ENCODE assay signal across 21 cellular contexts in the genomic region with DNA sequence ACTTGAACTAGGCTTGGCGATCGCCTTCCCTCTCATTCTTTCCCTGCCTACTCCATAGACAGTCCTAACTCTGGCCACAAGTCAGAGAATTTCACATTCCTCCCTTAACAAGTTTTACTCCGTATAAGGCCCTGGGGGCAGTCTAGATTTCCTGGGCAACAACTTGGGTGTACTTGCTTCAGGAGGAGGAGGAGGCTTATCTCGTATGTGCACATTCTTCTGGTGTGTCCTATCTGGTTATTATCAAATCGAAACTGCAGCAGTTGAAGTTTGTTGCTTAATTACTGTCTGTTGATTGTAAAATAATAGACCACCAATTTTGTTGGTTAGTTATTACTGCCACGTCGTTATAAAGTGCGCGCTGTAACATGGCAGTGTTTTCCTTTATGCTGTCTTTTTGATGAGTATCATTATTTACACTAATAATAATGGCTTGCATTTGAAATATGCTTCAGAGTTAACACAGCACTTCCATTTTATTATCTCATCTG. TPM values are rescaled to one million over a fixed set of nuclear protein-coding genes. Genes with fewer than 3 reads are reported as not detected.
A peak's percentile ranks its signal among the peaks of the same experiment; 100 is the strongest.
DNase-seq lines count a peak whose midpoint lies in the region; ATAC-seq, FAIRE-seq and TF ChIP-seq lines count a peak whose summit lies in the region.
"Had no signal": no experiment of that assay in that cellular context is flagged by ENCODE, and none has a peak within 500 bp of the region (broad histone marks: within the 10 kb centered on the region; RNA-seq: fewer than 3 reads in every experiment).

No MANE protein-coding gene starts in this region.

- no peak for TF ChIP-seq POLR2A in K562 (conservative IDR thresholded peaks at IDR 0.05)

- dilution Hi-C loops in keratinocyte (cut with MboI; ENCODE audit: extremely low pct_ligation_motif_present, low sequenced_read_pairs): no loop called here

- no peaks in the 10 kb centered on the region for H3K9me3 Mint-ChIP-seq in glutamatergic neuron (ENCODE audit: unreplicated experiment)
- H3K9me3 Mint-ChIP-seq: activated CD4-positive, alpha-beta memory T cell treated with anti-CD3 and anti-CD28 coated beads, Interleukin-2, amount 10 ng/mL, durations not matched to agents 7 days and 5 days; activated T-helper 17 cell treated with anti-CD3 and anti-CD28 coated beads, Interleukin-2, amount 50 U/mL, for 72 hours; stimulated activated naive CD8-positive, alpha-beta T cell treated with anti-CD3 and anti-CD28 coated beads, Interleukin-15, Interleukin-2, amounts not matched to agents 100 ng/mL and 50 ng/mL, for 24 hours had no signal

- H3K79me2 ChIP-seq in K562 (ENCODE audit: control insufficient read depth, insufficient read depth, low read length) (peaks cover 45% of the 10 kb centered on the region), keratinocyte (ENCODE audit: control insufficient read depth, insufficient read depth, low read length) (no peaks in the 10 kb centered on the region)

- H2AFZ ChIP-seq in K562 (ENCODE audit: low read depth, low read length) (peak overlapping the region; percentile 77), keratinocyte (ENCODE audit: control insufficient read depth, low read length) (peak overlapping the region; percentile 2)

- ATAC-seq in K562 (peak; percentile 88), HG03108 (IDR thresholded peaks at IDR 0.05; ENCODE audit: unreplicated experiment) (no peak)
- ATAC-seq: activated T-helper 17 cell treated with anti-CD3 and anti-CD28 coated beads, Interleukin-2, amount 50 U/mL, for 72 hours; HepG2 had no signal

- intact Hi-C loops in K562 (cut with micrococcal nuclease): no loop called here

- no peaks in the 10 kb centered on the region for H4K20me1 ChIP-seq in K562 (replicated peaks; ENCODE audit: control insufficient read depth, insufficient read depth, low read length)
- no peaks in the 10 kb centered on the region for H4K20me1 ChIP-seq in keratinocyte (ENCODE audit: control insufficient read depth, extremely low read depth, insufficient read depth, low read length)

- H3K4me3 ChIP-seq in K562 (no peak overlapping the region; the same call in 1 of the 2 replicates), keratinocyte (ENCODE audit: control insufficient read depth in 2 of 3, extremely low read depth in 1 of 3, insufficient read depth in 2 of 3, low read depth in 1 of 3, low read length in 3 of 3) (no peak overlapping the region), small intestine (ENCODE audit: low read depth in 1 of 2, low read length in 2 of 2) (no peak overlapping the region)
- H3K4me3 ChIP-seq: HAP-1, SJSA1, smooth muscle cell had no signal

- H3K27me3 Mint-ChIP-seq in glutamatergic neuron (ENCODE audit: unreplicated experiment): no peaks in the 10 kb centered on the region
- H3K27me3 Mint-ChIP-seq: activated T-helper 17 cell treated with anti-CD3 and anti-CD28 coated beads, Interleukin-2, amount 50 U/mL, for 72 hours; stimulated activated naive CD8-positive, alpha-beta T cell treated with anti-CD3 and anti-CD28 coated beads, Interleukin-15, Interleukin-2, amounts not matched to agents 100 ng/mL and 50 ng/mL, for 24 hours had no signal

- no TSS peak for BruUV-seq in K562 (replicated peaks; lab: Mats Ljungman, UMichigan)

- peak; percentile 93 for TF ChIP-seq EP300 in K562 (IDR thresholded peaks at IDR 0.05; ENCODE audit: low read length)

- H3K36me3 Mint-ChIP-seq in glutamatergic neuron (ENCODE audit: unreplicated experiment): no peaks in the 10 kb centered on the region

- H3K36me3 ChIP-seq in K562 (ENCODE audit: control insufficient read depth, insufficient read depth, low read length) (no peaks in the 10 kb centered on the region), keratinocyte (ENCODE audit: control insufficient read depth in 2 of 2, extremely low read depth in 1 of 2, insufficient read depth in 2 of 2, low read length in 2 of 2) (no peaks in the 10 kb centered on the region), small intestine (ENCODE audit: control insufficient read depth in 2 of 2, insufficient read depth in 2 of 2, low read length in 2 of 2) (no peaks in the 10 kb centered on the region)
- H3K36me3 ChIP-seq: HAP-1, SJSA1 had no signal

- H3K4me3 Mint-ChIP-seq in glutamatergic neuron (ENCODE audit: unreplicated experiment): no peak overlapping the region
- H3K4me3 Mint-ChIP-seq: activated CD4-positive, alpha-beta memory T cell treated with anti-CD3 and anti-CD28 coated beads, Interleukin-2, amount 10 ng/mL, durations not matched to agents 7 days and 5 days; activated T-helper 17 cell treated with anti-CD3 and anti-CD28 coated beads, Interleukin-2, amount 50 U/mL, for 72 hours; stimulated activated naive CD8-positive, alpha-beta T cell treated with anti-CD3 and anti-CD28 coated beads, Interleukin-15, Interleukin-2, amounts not matched to agents 100 ng/mL and 50 ng/mL, for 24 hours had no signal

- H3K9ac ChIP-seq in K562 (ENCODE audit: insufficient read depth in 1 of 2, low read depth in 2 of 2, low read length in 2 of 2): peak overlapping the region; percentile 59 to 86; a peak in 3 of 4 replicates
- H3K9ac ChIP-seq in keratinocyte (ENCODE audit: control insufficient read depth, extremely low read depth, insufficient read depth, low read length): no peak overlapping the region

- H3K4me2 ChIP-seq in K562 (ENCODE audit: insufficient read depth, low read length): peak overlapping the region; percentile 79
- H3K4me2 ChIP-seq in keratinocyte (ENCODE audit: control insufficient read depth, extremely low read depth, insufficient read depth, low read depth, low read length): peak overlapping the region; percentile 47
- H3K4me2 ChIP-seq: smooth muscle cell had no signal

- no peak; a peak in 1 of 4 replicates for TF ChIP-seq RAD21 in K562 (CRISPR knock-in tag; conservative IDR thresholded peaks at IDR 0.05 in 1 of 2, IDR thresholded peaks at IDR 0.05 in 1 of 2)

- in situ Hi-C loops in K562 (cut with MboI): no loop called here

- POLR2A ChIA-PET in K562 (lab: Yijun Ruan, JAX): interaction anchor here (0.6 to 1.6 kb wide), 4 partner anchors 11 to 86 kb away, joined by 3 to 4 read pairs (median 3); no protein-coding TSS in a partner anchor

- H3K4me1 Mint-ChIP-seq in glutamatergic neuron (ENCODE audit: low read depth, unreplicated experiment): no peaks in the 10 kb centered on the region
- H3K4me1 Mint-ChIP-seq: activated CD4-positive, alpha-beta memory T cell treated with anti-CD3 and anti-CD28 coated beads, Interleukin-2, amount 10 ng/mL, durations not matched to agents 7 days and 5 days; activated T-helper 17 cell treated with anti-CD3 and anti-CD28 coated beads, Interleukin-2, amount 50 U/mL, for 72 hours had no signal

- peak; percentile 45 for DNase-seq in LoVo (ENCODE audit: low spot score)
- peak; percentile 68 to 87 (median 76) for DNase-seq in K562 (ENCODE audit: extremely low read depth in 1 of 4, low spot score in 3 of 4)
- peak; percentile 9 for DNase-seq in keratinocyte (ENCODE audit: low read depth, low spot score)
- DNase-seq in small intestine: peak; percentile 72
- DNase-seq in glutamatergic neuron: no peak
- no peak for DNase-seq in RKO (ENCODE audit: low spot score)
- no peak for DNase-seq in activated naive CD4-positive, alpha-beta T cell (lab: John Stamatoyannopoulos, UW)
- DNase-seq: activated CD4-positive, alpha-beta memory T cell treated with anti-CD3 and anti-CD28 coated beads, Interleukin-2, amount 10 ng/mL, durations not matched to agents 7 days and 5 days; dermis blood vessel endothelial cell; mesenchymal stem cell; NCI-H1048; NCI-H2171 had no signal

- TF ChIP-seq CTCF in K562 (IDR thresholded peaks at IDR 0.05 in 2 of 3, conservative IDR thresholded peaks at IDR 0.05 in 1 of 3; ENCODE audit: insufficient read depth in 2 of 3, low read depth in 1 of 3, low read length in 3 of 3) (peak in 1 of 3 experiments; percentile 34; a peak in 2 of 6 replicates), keratinocyte (optimal IDR thresholded peaks at IDR 0.05 in 1 of 3, IDR thresholded peaks at IDR 0.05 in 1 of 3, conservative IDR thresholded peaks at IDR 0.05 in 1 of 3; ENCODE audit: extremely low read depth in 1 of 3, insufficient read depth in 2 of 3, low read length in 3 of 3) (no peak), glutamatergic neuron (IDR thresholded peaks at IDR 0.05; ENCODE audit: partially characterized antibody, unreplicated experiment) (no peak)

- H3K27ac Mint-ChIP-seq in glutamatergic neuron (ENCODE audit: unreplicated experiment): no peak overlapping the region
- H3K27ac Mint-ChIP-seq: activated CD4-positive, alpha-beta memory T cell treated with anti-CD3 and anti-CD28 coated beads, Interleukin-2, amount 10 ng/mL, durations not matched to agents 7 days and 5 days; activated T-helper 17 cell treated with anti-CD3 and anti-CD28 coated beads, Interleukin-2, amount 50 U/mL, for 72 hours; stimulated activated naive CD8-positive, alpha-beta T cell treated with anti-CD3 and anti-CD28 coated beads, Interleukin-15, Interleukin-2, amounts not matched to agents 100 ng/mL and 50 ng/mL, for 24 hours had no signal

- H3K9me3 ChIP-seq in K562 (replicated peaks; ENCODE audit: control insufficient read depth, insufficient read depth, low read depth, low read length): no peaks in the 10 kb centered on the region
- H3K9me3 ChIP-seq in keratinocyte (ENCODE audit: control insufficient read depth, low read depth, low read length): no peaks in the 10 kb centered on the region
- H3K9me3 ChIP-seq in small intestine (ENCODE audit: control insufficient read depth, low read depth): no peaks in the 10 kb centered on the region
- H3K9me3 ChIP-seq: HAP-1, SJSA1 had no signal

- WGBS in K562 (ENCODE audit: insufficient coverage, low coverage, missing lambda C conversion rate): 2% methylated on average over 9 of the region's 9 CpGs
- 21 to 45% (median 39%) methylated on average over 9 of the region's 9 CpGs for WGBS in small intestine, 3 donors

- FAIRE-seq in K562 (lab: Jason Lieb, UNC) (peak; percentile 89), keratinocyte (lab: Jason Lieb, UNC) (no peak), small intestine (lab: Jason Lieb, UNC) (no peak)
- FAIRE-seq: HepG2, TTC549 had no signal

- H3K4me1 ChIP-seq in K562 (replicated peaks in 1 of 2; ENCODE audit: control insufficient read depth in 2 of 2, insufficient read depth in 2 of 2, low read length in 2 of 2) (peaks cover 6 to 50% of the 10 kb centered on the region in 2 experiments; a peak in 4 of 5 replicates), keratinocyte (ENCODE audit: control insufficient read depth, extremely low read depth, insufficient read depth, low read length) (peaks cover 4% of the 10 kb centered on the region), small intestine (ENCODE audit: control insufficient read depth in 2 of 2, insufficient read depth in 1 of 2, low read depth in 1 of 2, low read length in 1 of 2) (peaks cover 1 to 8% of the 10 kb centered on the region in 2 donors)
- H3K4me1 ChIP-seq: SJSA1 had no signal

- no peaks in the 10 kb centered on the region for H3K27me3 ChIP-seq in K562 (ENCODE audit: control insufficient read depth in 2 of 2, insufficient read depth in 2 of 2, low read length in 2 of 2)
- no peaks in the 10 kb centered on the region for H3K27me3 ChIP-seq in keratinocyte (ENCODE audit: control insufficient read depth, extremely low read depth, insufficient read depth, low read length)
- H3K27me3 ChIP-seq in small intestine (ENCODE audit: control insufficient read depth in 2 of 2, insufficient read depth in 2 of 2, low read length in 2 of 2): no peaks in the 10 kb centered on the region
- H3K27me3 ChIP-seq: SJSA1 had no signal

- no peaks in the 10 kb centered on the region for H3K9me1 ChIP-seq in K562 (ENCODE audit: control insufficient read depth, insufficient read depth, low read length)
- H3K9me1 ChIP-seq in keratinocyte (ENCODE audit: control insufficient read depth, extremely low read depth, insufficient read depth, low read length): no peaks in the 10 kb centered on the region

- CTCF ChIA-PET in K562 (lab: Yijun Ruan, JAX; ENCODE audit: low intra/inter-chr PET ratio): no interaction called here

- peak overlapping the region; percentile 84 for H3K27ac ChIP-seq in K562 (ENCODE audit: extremely low read depth, low read depth, low read length)
- no peak overlapping the region for H3K27ac ChIP-seq in keratinocyte (ENCODE audit: control insufficient read depth, insufficient read depth, low read length)
- H3K27ac ChIP-seq in small intestine (ENCODE audit: low read depth in 1 of 2, low read length in 1 of 2): peak overlapping the region; percentile 37 to 69
- H3K27ac ChIP-seq: SJSA1 had no signal

RNA-seq across cellular contexts. Expression of a gene that starts 42.0 kb away (rescaled TPM):
- total RNA-seq in K562 (2011; cell fraction: chromatin; rRNA removed; ENCODE audit: low replicate concordance): 11.7 and 37.8 TPM in 2 replicates
- total RNA-seq in K562 (2011; cell fraction: nucleolus; rRNA removed): 11.6 and 11.7 TPM in 2 replicates
- 19.9 and 36.8 TPM in 2 replicates for total RNA-seq in K562 (2011; cell fraction: nucleoplasm; rRNA removed)
- total RNA-seq in K562 (2014; rRNA removed) (3.8 and 3.9 TPM in 2 replicates), K562 (2014; rRNA removed; fragmentation: Illumina TruSeq; extraction: Trizol) (7.4 and 8.8 TPM in 2 replicates), K562 (2015; rRNA removed; fragmentation: Illumina TruSeq; extraction: Trizol) (7.4 and 7.5 TPM in 2 replicates), K562 (2021) (9.6 and 10.4 TPM in 2 replicates), glutamatergic neuron (ENCODE audit: unreplicated experiment) (0.27 TPM)
- polyA plus RNA-seq in K562 (2011; rRNA removed) (6.5 and 7.8 TPM in 2 replicates), K562 (2014; fragmentation: Illumina TruSeq; extraction: Trizol) (10.6 and 12.9 TPM in 2 replicates), K562 (2014; fragmentation: Nextera tagmentation; extraction: Ambion mirVana) (1 to 10 TPM; 3.1 to 6.3 TPM), K562 (2014; rRNA removed) (4.9 and 5.0 TPM in 2 replicates), keratinocyte (0.04 to 0.05 TPM in 2 of 3 replicates, not detected in the other), small intestine (10 to 100 TPM; 28.8 to 54.0 (median 45.4) TPM)
- polyA plus RNA-seq in K562 (2011; cell fraction: cytosol; rRNA removed): 2.5 and 4.5 TPM in 2 replicates
- polyA plus RNA-seq in K562 (2011; cell fraction: nucleus; rRNA removed): 5.7 and 7.2 TPM in 2 replicates
- 9.2 and 13.5 TPM in 2 replicates for polyA plus RNA-seq in K562 (2012)
- 12.3 and 14.2 TPM in 2 replicates for polyA minus RNA-seq in K562 (2011; rRNA and poly(A)+ RNA removed)
- 4.3 and 6.3 TPM in 2 replicates for polyA minus RNA-seq in K562 (2011; cell fraction: cytosol; rRNA and poly(A)+ RNA removed)
- 12.3 and 27.8 TPM in 2 replicates for polyA minus RNA-seq in K562 (2011; cell fraction: nucleus; rRNA and poly(A)+ RNA removed)
- not detected for polyA plus RNA-seq in keratinocyte (2011; ENCODE audit: low read depth)
- polyA plus RNA-seq in keratinocyte (2011; cell fraction: cytosol; rRNA removed): 0.05 and 0.06 TPM in 2 replicates
- 0.06 TPM in 1 of 2 replicates, not detected in the other for polyA plus RNA-seq in keratinocyte (2011; cell fraction: nucleus; rRNA removed)
- polyA plus RNA-seq in keratinocyte (2012; ENCODE audit: low replicate concordance): 0.27 TPM in 1 of 2 replicates, not detected in the other
- polyA minus RNA-seq in keratinocyte: 0.13 TPM in 1 of 3 replicates, not detected in the others
- polyA minus RNA-seq in keratinocyte (2011; cell fraction: cytosol; rRNA and poly(A)+ RNA removed): not detected
- polyA minus RNA-seq in keratinocyte (2011; cell fraction: nucleus; rRNA and poly(A)+ RNA removed): 0.31 TPM in 1 of 2 replicates, not detected in the other
- total RNA-seq: dermis blood vessel endothelial cell, osteoblast, SJSA1, smooth muscle cell had no signal
- polyA plus RNA-seq: smooth muscle cell had no signal

Comparison
In these comparisons a context has a peak if more than half of its experiments do, and no peak if none do; other contexts are left out.
1. DNase-seq: peak in LoVo (single experiment), K562 (4 of 4), keratinocyte (single experiment) and small intestine (single experiment); none in glutamatergic neuron (single experiment), RKO (single experiment) and activated naive CD4-positive, alpha-beta T cell (0 of 4).